1 cellular context compared by ENCODE assay signal in the genomic region with DNA sequence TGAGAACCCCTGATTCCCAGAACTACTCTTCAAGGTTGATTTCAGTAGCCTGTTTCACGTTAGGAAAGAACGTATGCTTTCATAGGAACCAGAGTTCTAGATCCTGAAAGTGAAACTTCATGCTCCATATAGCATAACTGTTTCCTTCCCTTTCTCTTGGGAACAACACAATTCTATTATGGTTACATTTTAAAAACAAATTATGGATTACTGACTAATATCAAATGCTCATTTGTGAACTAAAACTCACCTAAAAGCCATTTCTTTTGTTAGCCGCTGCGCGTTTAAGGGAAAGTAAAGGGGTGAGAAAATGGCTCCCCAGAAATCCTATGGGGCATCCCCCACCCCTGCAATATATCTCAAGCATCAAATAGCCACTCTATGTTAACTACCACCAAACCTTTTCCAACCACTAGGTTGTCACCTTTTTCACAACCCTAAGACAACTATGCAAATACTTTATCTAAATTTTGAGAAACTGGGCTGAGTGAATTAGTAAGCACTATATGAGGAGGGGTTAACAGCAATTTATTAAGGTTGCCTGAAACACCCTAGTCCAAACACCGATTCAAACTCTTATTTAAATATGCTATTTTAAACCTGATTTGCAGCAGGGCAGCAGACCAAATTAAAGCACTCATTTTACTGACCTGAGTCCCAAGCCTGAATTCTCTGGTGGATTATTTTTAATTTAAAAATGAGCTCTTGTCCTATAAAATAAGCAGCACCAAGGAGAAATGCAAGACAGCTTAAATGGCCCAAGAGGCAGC.
TF ChIP-seq lines count a peak whose summit lies in the region.

No MANE protein-coding gene starts in this region.

TF ChIP-seq in A549, 52 proteins besides CTCF, POLR2A, EP300 and RAD21:
- TF ChIP-seq, protein P1, sequence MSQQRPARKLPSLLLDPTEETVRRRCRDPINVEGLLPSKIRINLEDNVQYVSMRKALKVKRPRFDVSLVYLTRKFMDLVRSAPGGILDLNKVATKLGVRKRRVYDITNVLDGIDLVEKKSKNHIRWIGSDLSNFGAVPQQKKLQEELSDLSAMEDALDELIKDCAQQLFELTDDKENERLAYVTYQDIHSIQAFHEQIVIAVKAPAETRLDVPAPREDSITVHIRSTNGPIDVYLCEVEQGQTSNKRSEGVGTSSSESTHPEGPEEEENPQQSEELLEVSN (IDR thresholded peaks at IDR 0.05; ENCODE audit: borderline replicate concordance, low read depth): no peak
- TF ChIP-seq EHF (CRISPR knock-in tag; IDR thresholded peaks at IDR 0.05): no peak
- no peak for TF ChIP-seq BCL3 (IDR thresholded peaks at IDR 0.05)
- TF ChIP-seq NPAS2 (CRISPR knock-in tag; IDR thresholded peaks at IDR 0.05; ENCODE audit: borderline replicate concordance): no peak
- TF ChIP-seq ZNF302 (CRISPR knock-in tag; IDR thresholded peaks at IDR 0.05): no peak
- TF ChIP-seq MAX (IDR thresholded peaks at IDR 0.05): no peak
- no peak for TF ChIP-seq RCOR1 (IDR thresholded peaks at IDR 0.05; ENCODE audit: low read depth, low read length)
- no peak for TF ChIP-seq CBX2 (IDR thresholded peaks at IDR 0.05; ENCODE audit: borderline replicate concordance, low read depth)
- TF ChIP-seq, protein P2, sequence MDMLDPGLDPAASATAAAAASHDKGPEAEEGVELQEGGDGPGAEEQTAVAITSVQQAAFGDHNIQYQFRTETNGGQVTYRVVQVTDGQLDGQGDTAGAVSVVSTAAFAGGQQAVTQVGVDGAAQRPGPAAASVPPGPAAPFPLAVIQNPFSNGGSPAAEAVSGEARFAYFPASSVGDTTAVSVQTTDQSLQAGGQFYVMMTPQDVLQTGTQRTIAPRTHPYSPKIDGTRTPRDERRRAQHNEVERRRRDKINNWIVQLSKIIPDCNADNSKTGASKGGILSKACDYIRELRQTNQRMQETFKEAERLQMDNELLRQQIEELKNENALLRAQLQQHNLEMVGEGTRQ (IDR thresholded peaks at IDR 0.05): no peak
- no peak for TF ChIP-seq JUN (IDR thresholded peaks at IDR 0.05)
- no peak for TF ChIP-seq FOSB (CRISPR knock-in tag; IDR thresholded peaks at IDR 0.05)
- no peak for TF ChIP-seq TP53 (CRISPR knock-in tag; IDR thresholded peaks at IDR 0.05)
- TF ChIP-seq KDM1A (IDR thresholded peaks at IDR 0.05; ENCODE audit: low read depth): no peak
